21 cellular contexts compared by ENCODE assay signal in the genomic region with DNA sequence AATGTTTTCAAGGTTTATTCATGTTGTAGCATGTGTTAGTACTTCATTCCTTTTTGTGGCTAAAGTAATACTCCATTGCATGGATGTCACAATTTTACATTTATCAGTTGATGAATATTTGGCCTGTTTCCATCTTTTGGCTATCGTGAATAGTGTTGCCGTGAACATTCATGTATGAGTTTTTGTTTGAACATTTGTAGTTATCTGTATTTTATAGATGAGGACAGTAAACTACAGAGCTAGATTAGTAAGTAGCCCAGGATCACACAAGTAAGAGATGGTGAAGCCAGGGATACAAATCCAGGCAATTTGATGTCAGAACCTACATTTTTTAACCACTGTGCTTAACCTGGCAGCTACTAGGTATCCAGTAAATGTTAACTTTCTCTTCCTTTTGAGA.
DNase-seq lines count a peak whose midpoint lies in the region; ATAC-seq and TF ChIP-seq lines count a peak whose summit lies in the region.
"Had no signal": no experiment of that assay in that cellular context is flagged by ENCODE, and none has a peak within 500 bp of the region (broad histone marks: within the 10 kb centered on the region; RNA-seq: fewer than 3 reads in every experiment).

No MANE protein-coding gene starts in this region.

- H4K20me1 ChIP-seq in HCT116 (ENCODE audit: insufficient read depth): no peaks in the 10 kb centered on the region
- H4K20me1 ChIP-seq in smooth muscle cell (ENCODE audit: low read depth): no peaks in the 10 kb centered on the region
- H4K20me1 ChIP-seq: BLaER1 treated with 17β-estradiol and CSF1 and Interleukin-3, amounts not matched to agents 10 nM and 100 nM had no signal

- no peaks in the 10 kb centered on the region for H3K9me3 ChIP-seq in HCT116 (ENCODE audit: control insufficient read depth in 1 of 2, insufficient read depth in 1 of 2, low read depth in 1 of 2, low read length in 2 of 2)
- no peaks in the 10 kb centered on the region for H3K9me3 ChIP-seq in SJCRH30 (replicated peaks)
- H3K9me3 ChIP-seq in smooth muscle cell (replicated peaks; ENCODE audit: low read depth): no peaks in the 10 kb centered on the region
- H3K9me3 ChIP-seq: BLaER1 treated with 17β-estradiol and CSF1 and Interleukin-3, amounts not matched to agents 10 nM and 100 nM; prostate gland had no signal

- no peak overlapping the region for H3K4me3 ChIP-seq in HCT116 (replicated peaks in 1 of 2; ENCODE audit: low read depth in 1 of 2, low read length in 2 of 2)
- no peak overlapping the region for H3K4me3 ChIP-seq in SJCRH30
- H3K4me3 ChIP-seq in epithelial cell of esophagus (ENCODE audit: low read length): no peak overlapping the region
- no peak overlapping the region for H3K4me3 ChIP-seq in smooth muscle cell
- H3K4me3 ChIP-seq: BLaER1 treated with 17β-estradiol and CSF1 and Interleukin-3, amounts not matched to agents 10 nM and 100 nM; prostate gland had no signal

- CTCF ChIA-PET in HCT116 (lab: Charles Lee): no interaction called here

- RAD21 ChIA-PET in HCT116 (lab: Charles Lee; ENCODE audit: low non-redundant PET in 1 of 2, low total read pairs in 2 of 2, uncharacterized antibody in 2 of 2, unreplicated experiment in 2 of 2): no interaction called here

- intact Hi-C loops in HCT116 (cut with micrococcal nuclease): no loop called here

- H3K79me2 ChIP-seq in HCT116 (ENCODE audit: insufficient read depth, low read length): no peaks in the 10 kb centered on the region
- H3K79me2 ChIP-seq in smooth muscle cell (ENCODE audit: low read depth): no peaks in the 10 kb centered on the region

- no peak overlapping the region for H3K27ac ChIP-seq in HCT116 (ENCODE audit: low read depth, low read length)
- H3K27ac ChIP-seq in SJCRH30: peak overlapping the region; percentile 64
- H3K27ac ChIP-seq in smooth muscle cell (ENCODE audit: low read depth): peak overlapping the region; percentile 90
- H3K27ac ChIP-seq: BLaER1 treated with 17β-estradiol and CSF1 and Interleukin-3, amounts not matched to agents 10 nM and 100 nM; prostate gland had no signal

- no TSS peak for BruUV-seq in HCT116 (replicated peaks; lab: Mats Ljungman, UMichigan)

- H3K9ac ChIP-seq in HCT116 (ENCODE audit: low read length): no peak overlapping the region
- peak overlapping the region; percentile 48 for H3K9ac ChIP-seq in smooth muscle cell (ENCODE audit: low read depth)
- H3K9ac ChIP-seq: BLaER1 treated with 17β-estradiol and CSF1 and Interleukin-3, amounts not matched to agents 10 nM and 100 nM had no signal

- TF ChIP-seq CTCF in HCT116 (IDR thresholded peaks at IDR 0.05 in 2 of 3, conservative IDR thresholded peaks at IDR 0.05 in 1 of 3; ENCODE audit: borderline replicate concordance in 1 of 3, insufficient read depth in 1 of 3, low read depth in 2 of 3, low read length in 2 of 3) (no peak), epithelial cell of esophagus (IDR thresholded peaks at IDR 0.05; ENCODE audit: insufficient read depth, low read depth, low read length, missing control alignments) (no peak), smooth muscle cell (IDR thresholded peaks at IDR 0.05; ENCODE audit: borderline replicate concordance, insufficient read depth, poor library complexity, severe bottlenecking) (no peak)

- H3K4me2 ChIP-seq in HCT116 (ENCODE audit: low read length): peak overlapping the region; percentile 12; the same call in 1 of the 2 replicates
- peak overlapping the region; percentile 18 for H3K4me2 ChIP-seq in smooth muscle cell
- H3K4me2 ChIP-seq: BLaER1 treated with 17β-estradiol and CSF1 and Interleukin-3, amounts not matched to agents 10 nM and 100 nM had no signal

- H3K4me1 ChIP-seq in HCT116 (ENCODE audit: control insufficient read depth in 1 of 2, insufficient read depth in 2 of 2, low read length in 2 of 2) (peaks cover 0 to 14% of the 10 kb centered on the region in 2 experiments; a peak in 2 of 4 replicates), SJCRH30 (peaks cover 8% of the 10 kb centered on the region), smooth muscle cell (ENCODE audit: low read depth) (peaks cover 31% of the 10 kb centered on the region)
- H3K4me1 ChIP-seq: BLaER1 treated with 17β-estradiol and CSF1 and Interleukin-3, amounts not matched to agents 10 nM and 100 nM; prostate gland had no signal

- no peak for TF ChIP-seq RAD21 in HCT116 (IDR thresholded peaks at IDR 0.05; ENCODE audit: low read depth)

- peaks cover 4 to 17% of the 10 kb centered on the region in 2 experiments; a peak in 3 of 4 replicates for H3K36me3 ChIP-seq in HCT116 (ENCODE audit: control insufficient read depth in 1 of 2, insufficient read depth in 2 of 2, low read length in 2 of 2)
- H3K36me3 ChIP-seq in SJCRH30: peaks cover 28% of the 10 kb centered on the region
- H3K36me3 ChIP-seq in smooth muscle cell (ENCODE audit: low read depth): peaks cover 28% of the 10 kb centered on the region
- H3K36me3 ChIP-seq: prostate gland had no signal

- H2AFZ ChIP-seq in HCT116 (ENCODE audit: low read depth, low read length, poor library complexity, severe bottlenecking): no peak overlapping the region
- H2AFZ ChIP-seq in smooth muscle cell (ENCODE audit: low read depth): no peak overlapping the region

- H3K27me3 ChIP-seq in HCT116 (ENCODE audit: insufficient read depth, low read length): no peaks in the 10 kb centered on the region
- no peaks in the 10 kb centered on the region for H3K27me3 ChIP-seq in SJCRH30
- H3K27me3 ChIP-seq in smooth muscle cell (ENCODE audit: low read depth): no peaks in the 10 kb centered on the region
- H3K27me3 ChIP-seq: BLaER1 treated with 17β-estradiol and CSF1 and Interleukin-3, amounts not matched to agents 10 nM and 100 nM had no signal

- no peak for DNase-seq in HCT116 (ENCODE audit: low read depth, low spot score)
- DNase-seq in SJCRH30: peak in 1 of 2 experiments; percentile 4
- DNase-seq in epithelial cell of esophagus (ENCODE audit: low read depth): peak; percentile 43
- DNase-seq in smooth muscle cell (lab: John Stamatoyannopoulos, UW; ENCODE audit: unreplicated experiment): no peak
- DNase-seq in retina: no peak
- DNase-seq in NCI-H82 (lab: John Stamatoyannopoulos, UW): no peak
- DNase-seq: activated gamma-delta T cell; cortex of kidney; erythroblast; glutamatergic neuron; H7; immature natural killer cell; naive thymus-derived CD8-positive, alpha-beta T cell; NCI-H1930; NCI-H446; small intestine; T-helper 9 cell had no signal

- peaks cover 2% of the 10 kb centered on the region for H3F3A ChIP-seq in smooth muscle cell (ENCODE audit: low read depth)

- POLR2A ChIA-PET in HCT116 (lab: Charles Lee): no interaction called here

- WGBS in smooth muscle cell (ENCODE audit: low lambda C conversion rate): 92% methylated on average over 2 of the region's 2 CpGs

- no peak for TF ChIP-seq POLR2A in HCT116 (IDR thresholded peaks at IDR 0.05; ENCODE audit: borderline replicate concordance, extremely low read depth, insufficient read depth, insufficient read length)

- ATAC-seq in HCT116 (peak; percentile 40), HG02678 (IDR thresholded peaks at IDR 0.05; ENCODE audit: unreplicated experiment) (no peak)
- ATAC-seq: naive thymus-derived CD8-positive, alpha-beta T cell; Right ventricle myocardium inferior had no signal

- H3K9me2 ChIP-seq in HCT116 (ENCODE audit: insufficient read depth): no peaks in the 10 kb centered on the region

TF ChIP-seq in HCT116, 20 proteins besides CTCF, POLR2A, EP300 and RAD21:
- TF ChIP-seq ZNF274 (IDR thresholded peaks at IDR 0.05; ENCODE audit: low read depth, low read length): no peak
- TF ChIP-seq, protein P1, sequence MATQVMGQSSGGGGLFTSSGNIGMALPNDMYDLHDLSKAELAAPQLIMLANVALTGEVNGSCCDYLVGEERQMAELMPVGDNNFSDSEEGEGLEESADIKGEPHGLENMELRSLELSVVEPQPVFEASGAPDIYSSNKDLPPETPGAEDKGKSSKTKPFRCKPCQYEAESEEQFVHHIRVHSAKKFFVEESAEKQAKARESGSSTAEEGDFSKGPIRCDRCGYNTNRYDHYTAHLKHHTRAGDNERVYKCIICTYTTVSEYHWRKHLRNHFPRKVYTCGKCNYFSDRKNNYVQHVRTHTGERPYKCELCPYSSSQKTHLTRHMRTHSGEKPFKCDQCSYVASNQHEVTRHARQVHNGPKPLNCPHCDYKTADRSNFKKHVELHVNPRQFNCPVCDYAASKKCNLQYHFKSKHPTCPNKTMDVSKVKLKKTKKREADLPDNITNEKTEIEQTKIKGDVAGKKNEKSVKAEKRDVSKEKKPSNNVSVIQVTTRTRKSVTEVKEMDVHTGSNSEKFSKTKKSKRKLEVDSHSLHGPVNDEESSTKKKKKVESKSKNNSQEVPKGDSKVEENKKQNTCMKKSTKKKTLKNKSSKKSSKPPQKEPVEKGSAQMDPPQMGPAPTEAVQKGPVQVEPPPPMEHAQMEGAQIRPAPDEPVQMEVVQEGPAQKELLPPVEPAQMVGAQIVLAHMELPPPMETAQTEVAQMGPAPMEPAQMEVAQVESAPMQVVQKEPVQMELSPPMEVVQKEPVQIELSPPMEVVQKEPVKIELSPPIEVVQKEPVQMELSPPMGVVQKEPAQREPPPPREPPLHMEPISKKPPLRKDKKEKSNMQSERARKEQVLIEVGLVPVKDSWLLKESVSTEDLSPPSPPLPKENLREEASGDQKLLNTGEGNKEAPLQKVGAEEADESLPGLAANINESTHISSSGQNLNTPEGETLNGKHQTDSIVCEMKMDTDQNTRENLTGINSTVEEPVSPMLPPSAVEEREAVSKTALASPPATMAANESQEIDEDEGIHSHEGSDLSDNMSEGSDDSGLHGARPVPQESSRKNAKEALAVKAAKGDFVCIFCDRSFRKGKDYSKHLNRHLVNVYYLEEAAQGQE (IDR thresholded peaks at IDR 0.05; ENCODE audit: low read depth): no peak
- no peak for TF ChIP-seq EZH2 (IDR thresholded peaks at IDR 0.05)
- no peak for TF ChIP-seq EGR1 (IDR thresholded peaks at IDR 0.05; ENCODE audit: low read depth)
- TF ChIP-seq FOSL1 (IDR thresholded peaks at IDR 0.05; ENCODE audit: low read depth): no peak
- no peak for TF ChIP-seq POLR2AphosphoS5 (IDR thresholded peaks at IDR 0.05; ENCODE audit: low read depth, low read length)
- TF ChIP-seq JUND (IDR thresholded peaks at IDR 0.05): no peak
- TF ChIP-seq CEBPB (IDR thresholded peaks at IDR 0.05; ENCODE audit: low read depth): no peak
